ENCODE assay signal across 8 cellular contexts in the genomic region with DNA sequence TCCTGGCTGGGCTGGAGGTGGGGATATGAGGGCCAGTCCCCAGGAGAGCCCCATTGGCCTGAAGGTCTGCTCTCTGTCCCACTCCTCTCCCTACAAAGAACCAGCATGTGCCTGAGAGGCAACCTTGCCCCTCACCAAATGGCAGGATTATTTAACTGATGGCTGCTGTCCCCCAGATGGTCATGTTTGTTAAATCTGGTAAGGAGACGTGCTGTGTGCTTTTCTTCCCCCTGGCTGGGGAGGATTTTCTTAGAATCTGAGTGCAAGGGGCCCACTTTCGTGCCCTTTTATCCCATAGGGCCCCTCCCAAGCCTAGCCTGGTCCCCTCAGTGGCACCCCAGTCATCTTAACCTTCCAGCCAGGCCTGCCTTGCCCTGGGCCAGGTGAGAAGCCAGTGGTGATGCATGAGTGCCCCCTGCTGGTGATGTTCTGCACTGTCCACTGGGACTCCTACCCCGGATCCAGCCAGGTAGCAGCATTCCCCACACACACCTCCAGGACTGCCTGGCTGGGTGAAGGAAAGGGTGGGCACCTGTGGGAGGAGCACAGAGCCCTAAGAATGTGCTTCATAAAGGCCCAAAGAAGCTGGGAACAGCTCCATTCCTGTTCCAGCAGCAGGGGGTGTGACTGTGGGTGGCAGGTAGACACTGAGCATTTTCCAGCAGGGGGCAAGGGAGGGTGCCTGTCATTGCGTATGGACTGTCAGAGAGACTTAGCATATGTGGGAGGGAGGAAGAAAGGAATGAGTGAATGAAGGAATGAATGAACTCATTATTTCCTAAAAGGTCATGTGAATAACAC. TPM values are rescaled to one million over a fixed set of nuclear protein-coding genes. Genes with fewer than 3 reads are reported as not detected.
DNase-seq lines count a peak whose midpoint lies in the region; ATAC-seq and TF ChIP-seq lines count a peak whose summit lies in the region.

No MANE protein-coding gene starts in this region.

- H2BK5ac ChIP-seq in mesendoderm (ENCODE audit: low read length), result no peak overlapping the region

- H3K79me2 ChIP-seq in mesendoderm (ENCODE audit: control insufficient read depth, insufficient read depth, low read length), result no peaks in the 10 kb centered on the region

- no peak overlapping the region for H2AK5ac ChIP-seq in mesendoderm (ENCODE audit: low read length)

- H3K56ac ChIP-seq in mesendoderm (ENCODE audit: low read length), result no peak overlapping the region

- no peak overlapping the region for H3K4me3 ChIP-seq in AG04449 (ENCODE audit: low read depth, low read length)
- H3K4me3 ChIP-seq in effector memory CD4-positive, alpha-beta T cell (ENCODE audit: insufficient read depth, low read depth, low read length, poor library complexity, severe bottlenecking), result no peak overlapping the region
- no peak overlapping the region for H3K4me3 ChIP-seq in mesendoderm (ENCODE audit: low read length)

- no peaks in the 10 kb centered on the region for H3K9me3 ChIP-seq in effector memory CD4-positive, alpha-beta T cell (ENCODE audit: control insufficient read depth, low read length)

- peaks cover 10% of the 10 kb centered on the region for H3K36me3 Mint-ChIP-seq in activated CD4-positive, alpha-beta memory T cell treated with anti-CD3 and anti-CD28 coated beads for 36 hours

- H3K79me1 ChIP-seq in mesendoderm (ENCODE audit: low read length), result no peaks in the 10 kb centered on the region

- H3K4me1 ChIP-seq in effector memory CD4-positive, alpha-beta T cell (ENCODE audit: control insufficient read depth, insufficient read depth, low read length, poor library complexity, severe bottlenecking), result no peaks in the 10 kb centered on the region
- H3K4me1 ChIP-seq in mesendoderm (ENCODE audit: control insufficient read depth, low read depth, low read length), result no peaks in the 10 kb centered on the region

- peak; percentile 90 for TF ChIP-seq CTCF in AG04449 (IDR thresholded peaks at IDR 0.05; ENCODE audit: insufficient read depth, low read length, missing control alignments)

- H3K4me1 Mint-ChIP-seq in activated CD4-positive, alpha-beta memory T cell treated with anti-CD3 and anti-CD28 coated beads for 36 hours (ENCODE audit: low read depth), result no peaks in the 10 kb centered on the region

- no peak overlapping the region for H2BK15ac ChIP-seq in mesendoderm (replicated peaks; ENCODE audit: low read depth)

- peak; percentile 52 for ATAC-seq in GM18909 (IDR thresholded peaks at IDR 0.05; ENCODE audit: poor library complexity, unreplicated experiment)
- no peak for ATAC-seq in HG03135 (IDR thresholded peaks at IDR 0.05; ENCODE audit: unreplicated experiment)

- no peak overlapping the region for H3K18ac ChIP-seq in mesendoderm (ENCODE audit: low read length)

- no peak overlapping the region for H3K27ac ChIP-seq in effector memory CD4-positive, alpha-beta T cell (ENCODE audit: insufficient read depth, low read length, poor library complexity, severe bottlenecking)
- no peak overlapping the region for H3K27ac ChIP-seq in mesendoderm (ENCODE audit: low read depth, low read length)

- H4K8ac ChIP-seq in mesendoderm (ENCODE audit: low read depth, low read length), result no peak overlapping the region

- POLR2A ChIA-PET in AG04449 (lab: Yijun Ruan, JAX), result no interaction called here
- POLR2A ChIA-PET in activated CD4-positive, alpha-beta memory T cell treated with anti-CD3 and anti-CD28 coated beads for 36 hours (lab: Charles Lee), result interaction anchor here (1.1 kb wide), 1 partner anchor 142 kb away, joined by 3 read pairs; no protein-coding TSS in a partner anchor

- H3K4me3 Mint-ChIP-seq in activated CD4-positive, alpha-beta memory T cell treated with anti-CD3 and anti-CD28 coated beads for 36 hours, result no peak overlapping the region

- intact Hi-C loops in activated CD4-positive, alpha-beta memory T cell treated with anti-CD3 and anti-CD28 coated beads for 36 hours (cut with micrococcal nuclease), result loop anchor here (1.0 kb wide), 2 partner anchors 140 to 190 kb away; no protein-coding TSS in a partner anchor

- peaks cover 6% of the 10 kb centered on the region for H3K36me3 ChIP-seq in effector memory CD4-positive, alpha-beta T cell (ENCODE audit: control insufficient read depth, insufficient read depth, low read length)
- no peaks in the 10 kb centered on the region for H3K36me3 ChIP-seq in mesendoderm (ENCODE audit: control insufficient read depth, insufficient read depth, low read length)

- H3K27ac Mint-ChIP-seq in activated CD4-positive, alpha-beta memory T cell treated with anti-CD3 and anti-CD28 coated beads for 36 hours, result no peak overlapping the region

- H3K9me3 Mint-ChIP-seq in activated CD4-positive, alpha-beta memory T cell treated with anti-CD3 and anti-CD28 coated beads for 36 hours, result no peaks in the 10 kb centered on the region

- no peak overlapping the region for H2BK120ac ChIP-seq in mesendoderm (ENCODE audit: low read depth, low read length)

- no CpG with 5 or more reads among the region's 4 CpGs for WGBS in mesendoderm (ENCODE audit: extremely low coverage, insufficient coverage, low lambda C conversion rate)

- H3K9ac ChIP-seq in mesendoderm (ENCODE audit: low read length), result no peak overlapping the region

- no peak overlapping the region for H3K23ac ChIP-seq in mesendoderm (ENCODE audit: low read length)

- no peaks in the 10 kb centered on the region for H3K27me3 ChIP-seq in effector memory CD4-positive, alpha-beta T cell (replicated peaks; ENCODE audit: control insufficient read depth, insufficient read depth, low read length, poor library complexity, severe bottlenecking)
- H3K27me3 ChIP-seq in mesendoderm (ENCODE audit: insufficient read depth, low read length, poor library complexity), result no peaks in the 10 kb centered on the region

- CTCF ChIA-PET in AG04449 (lab: Yijun Ruan, JAX), result interaction anchor here (0.7 to 7.5 kb wide), 38 partner anchors 9 to 291 kb away, joined by 3 to 559 read pairs (median 4); partner anchors contain the start of gene CYTH4
- CTCF ChIA-PET in activated CD4-positive, alpha-beta memory T cell treated with anti-CD3 and anti-CD28 coated beads for 36 hours (lab: Charles Lee), result interaction anchor here (0.6 to 7.1 kb wide), 27 partner anchors 13 to 370 kb away, joined by 3 to 102 read pairs (median 4); partner anchors contain the start of genes CDC42EP1 and RAC2

- H3K4ac ChIP-seq in mesendoderm (ENCODE audit: low read depth, low read length), result no peak overlapping the region

- no peak overlapping the region for H3K4me2 ChIP-seq in mesendoderm (ENCODE audit: low read length)

- H4K5ac ChIP-seq in mesendoderm (ENCODE audit: low read length), result no peak overlapping the region

- H3K27me3 Mint-ChIP-seq in activated CD4-positive, alpha-beta memory T cell treated with anti-CD3 and anti-CD28 coated beads for 36 hours, result no peaks in the 10 kb centered on the region

- no peak for DNase-seq in AG04449 (ENCODE audit: low read depth, low spot score)
- peak; percentile 14 for DNase-seq in NCI-H226
- peak; percentile 89 for DNase-seq in activated CD4-positive, alpha-beta memory T cell treated with anti-CD3 and anti-CD28 coated beads for 36 hours
- DNase-seq in effector memory CD4-positive, alpha-beta T cell, result peak; percentile 60 to 75 (median 64)
- DNase-seq in mesendoderm, result peak; percentile 80
- peak; percentile 72 for DNase-seq in stimulated activated CD8-positive, alpha-beta memory T cell treated with anti-CD3 and anti-CD28 coated beads, Interleukin-4, amount 100 ng/mL, for 24 hours (ENCODE audit: low read depth)

RNA-seq across cellular contexts. Expression of gene MFNG, which starts 28.9 kb away (rescaled TPM):
- total RNA-seq in activated CD4-positive, alpha-beta memory T cell treated with anti-CD3 and anti-CD28 coated beads for 36 hours, result 100 to 1,000 TPM; 101 to 106 TPM
- polyA plus RNA-seq in mesendoderm (2013, experiment 1 of 2), result 0.48 TPM
- 0.77 TPM for polyA plus RNA-seq in mesendoderm (2013, experiment 2 of 2)

RNA-seq across cellular contexts. Expression of gene ELFN2, which starts 30.0 kb away (rescaled TPM):
- total RNA-seq in activated CD4-positive, alpha-beta memory T cell treated with anti-CD3 and anti-CD28 coated beads for 36 hours, result under 1 TPM; 0.39 to 0.57 TPM
- 0.08 TPM for polyA plus RNA-seq in mesendoderm (2013, experiment 1 of 2)
- 0.06 TPM for polyA plus RNA-seq in mesendoderm (2013, experiment 2 of 2)
